Comparison of ENCODE assay signal across 10 cellular contexts in the genomic region with DNA sequence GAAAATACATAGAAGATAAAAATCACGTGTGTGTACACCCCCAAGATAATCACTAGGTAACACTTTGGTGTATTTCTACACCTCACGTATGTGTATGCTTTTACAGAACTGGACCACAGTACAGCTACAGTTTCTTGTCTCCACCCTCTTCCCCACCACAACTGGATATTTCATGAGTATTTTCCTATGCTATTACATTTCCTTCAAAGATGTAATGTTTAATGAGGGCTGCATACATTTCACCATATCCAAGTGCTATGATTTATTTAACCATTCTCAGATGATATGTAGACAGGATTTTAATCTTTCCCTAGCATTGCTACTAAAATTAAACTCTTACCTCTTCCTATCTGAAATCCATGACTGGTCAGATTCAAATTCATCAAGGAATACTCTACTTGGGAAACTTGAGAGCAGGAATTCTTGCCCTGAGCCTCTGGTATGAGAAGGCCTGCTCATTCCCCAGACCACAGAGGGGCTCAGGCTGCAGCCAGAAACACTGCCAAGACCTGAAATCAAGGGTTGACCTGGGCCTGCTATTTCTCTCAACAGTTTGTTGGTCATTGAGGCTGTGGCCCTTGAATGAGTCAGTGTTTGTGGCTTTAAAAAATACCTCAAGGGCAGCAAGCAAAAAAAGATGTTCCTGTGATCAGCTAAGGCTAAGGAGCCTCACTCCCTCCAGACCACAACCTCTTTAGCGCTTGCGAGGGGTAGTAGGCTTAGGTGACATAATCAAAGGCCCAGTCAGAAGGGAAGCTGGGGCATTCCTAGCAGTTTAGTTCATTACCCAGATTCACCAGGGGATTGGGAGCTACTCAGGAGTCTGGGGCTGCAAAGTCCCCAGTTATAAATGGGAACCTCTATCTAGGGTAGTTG. TPM values are rescaled to one million over a fixed set of nuclear protein-coding genes. Genes with fewer than 3 reads are reported as not detected.
DNase-seq lines count a peak whose midpoint lies in the region; ATAC-seq and TF ChIP-seq lines count a peak whose summit lies in the region.
"Had no signal": no experiment of that assay in that cellular context is flagged by ENCODE, and none has a peak within 500 bp of the region (broad histone marks: within the 10 kb centered on the region; RNA-seq: fewer than 3 reads in every experiment).

No MANE protein-coding gene starts in this region.

- H3K27ac ChIP-seq in breast epithelium = no peak overlapping the region

- peak; percentile 82 for ATAC-seq in HG03196 (IDR thresholded peaks at IDR 0.05; ENCODE audit: unreplicated experiment)
- peak; percentile 67 for ATAC-seq in stimulated activated memory B cell treated with anti-CD40 and anti-IgM and Interleukin-4, amounts not matched to agents 10 μg/mL and 1 μg/mL and 100 μg/mL, for 72 hours

- POLR2A ChIA-PET in MCF 10A (lab: Yijun Ruan, JAX) = no interaction called here

- no peaks in the 10 kb centered on the region for H3K4me1 ChIP-seq in breast epithelium

- H3K4me1 Mint-ChIP-seq in MCF 10A (ENCODE audit: insufficient read depth, unreplicated experiment) = peaks cover 8% of the 10 kb centered on the region
- peaks cover 25% of the 10 kb centered on the region for H3K4me1 Mint-ChIP-seq in activated T-helper 2 cell treated with anti-CD3 and anti-CD28 coated beads, Interferon-gamma antibody, Interleukin-2, Interleukin-4, amounts not matched to agents 10 μg/mL and 5 μg/mL and 100 μg/mL, durations not matched to agents 14 hours and 24 hours and 36 hours (ENCODE audit: low read depth)
- peaks cover 20% of the 10 kb centered on the region for H3K4me1 Mint-ChIP-seq in stimulated activated memory B cell treated with anti-CD40 and anti-IgM and Interleukin-4, amounts not matched to agents 10 μg/mL and 1 μg/mL and 100 μg/mL, for 72 hours

- H3K27me3 ChIP-seq in breast epithelium = no peaks in the 10 kb centered on the region

- TF ChIP-seq CTCF in MCF 10A (IDR thresholded peaks at IDR 0.05; ENCODE audit: unreplicated experiment) = no peak
- TF ChIP-seq CTCF in breast epithelium (IDR thresholded peaks at IDR 0.05) = no peak

- DNase-seq in MCF 10A (ENCODE audit: unreplicated experiment) (peak; percentile 62), breast epithelium (ENCODE audit: low spot score in 2 of 2) (no peak), head of caudate nucleus (no peak), mucosa of gallbladder (ENCODE audit: low spot score) (no peak), COR-L47 (lab: John Stamatoyannopoulos, UW) (no peak)
- no peak for DNase-seq in activated T-helper 2 cell treated with anti-CD3 and anti-CD28 coated beads, Interferon-gamma antibody, Interleukin-2, Interleukin-4, amounts not matched to agents 10 μg/mL and 5 μg/mL and 100 μg/mL, durations not matched to agents 14 hours and 24 hours and 36 hours (ENCODE audit: low spot score)
- DNase-seq: activated T-cell treated with anti-CD3 and anti-CD28 coated beads, Interleukin-2, amount 50 U/mL, for 4 hours; CD4-positive, CD25-positive, alpha-beta regulatory T cell had no signal

- TF ChIP-seq POLR2A in breast epithelium (IDR thresholded peaks at IDR 0.05) = no peak

- no peaks in the 10 kb centered on the region for H3K36me3 ChIP-seq in breast epithelium

- no peak overlapping the region for H3K4me3 Mint-ChIP-seq in MCF 10A (ENCODE audit: unreplicated experiment)
- no peak overlapping the region for H3K4me3 Mint-ChIP-seq in activated T-helper 2 cell treated with anti-CD3 and anti-CD28 coated beads, Interferon-gamma antibody, Interleukin-2, Interleukin-4, amounts not matched to agents 10 μg/mL and 5 μg/mL and 100 μg/mL, durations not matched to agents 14 hours and 24 hours and 36 hours (ENCODE audit: low read depth)
- no peak overlapping the region for H3K4me3 Mint-ChIP-seq in stimulated activated memory B cell treated with anti-CD40 and anti-IgM and Interleukin-4, amounts not matched to agents 10 μg/mL and 1 μg/mL and 100 μg/mL, for 72 hours
- H3K4me3 Mint-ChIP-seq: activated T-cell treated with anti-CD3 and anti-CD28 coated beads, Interleukin-2, amount 50 U/mL, for 4 hours; CD4-positive, CD25-positive, alpha-beta regulatory T cell had no signal

- H3K36me3 Mint-ChIP-seq in MCF 10A (ENCODE audit: insufficient read depth, unreplicated experiment) = no peaks in the 10 kb centered on the region
- H3K36me3 Mint-ChIP-seq in activated T-helper 2 cell treated with anti-CD3 and anti-CD28 coated beads, Interferon-gamma antibody, Interleukin-2, Interleukin-4, amounts not matched to agents 10 μg/mL and 5 μg/mL and 100 μg/mL, durations not matched to agents 14 hours and 24 hours and 36 hours (ENCODE audit: low read depth) = no peaks in the 10 kb centered on the region
- no peaks in the 10 kb centered on the region for H3K36me3 Mint-ChIP-seq in stimulated activated memory B cell treated with anti-CD40 and anti-IgM and Interleukin-4, amounts not matched to agents 10 μg/mL and 1 μg/mL and 100 μg/mL, for 72 hours
- H3K36me3 Mint-ChIP-seq: CD4-positive, CD25-positive, alpha-beta regulatory T cell had no signal

- no peak overlapping the region for H3K4me3 ChIP-seq in breast epithelium

- no peaks in the 10 kb centered on the region for H3K9me3 ChIP-seq in breast epithelium

- intact Hi-C loops in MCF 10A (cut with micrococcal nuclease) (no loop called here), breast epithelium (cut with DNase I; ENCODE audit: low total_unique reads) (no loop called here), head of caudate nucleus (cut with DNase I) (no loop called here)
- intact Hi-C loops in activated T-helper 2 cell treated with anti-CD3 and anti-CD28 coated beads, Interferon-gamma antibody, Interleukin-2, Interleukin-4, amounts not matched to agents 10 μg/mL and 5 μg/mL and 100 μg/mL, durations not matched to agents 14 hours and 24 hours and 36 hours (cut with micrococcal nuclease) = no loop called here

- no peaks in the 10 kb centered on the region for H3K27me3 Mint-ChIP-seq in MCF 10A (ENCODE audit: insufficient read depth, unreplicated experiment)
- H3K27me3 Mint-ChIP-seq in activated T-helper 2 cell treated with anti-CD3 and anti-CD28 coated beads, Interferon-gamma antibody, Interleukin-2, Interleukin-4, amounts not matched to agents 10 μg/mL and 5 μg/mL and 100 μg/mL, durations not matched to agents 14 hours and 24 hours and 36 hours (ENCODE audit: low read depth) = no peaks in the 10 kb centered on the region
- no peaks in the 10 kb centered on the region for H3K27me3 Mint-ChIP-seq in stimulated activated memory B cell treated with anti-CD40 and anti-IgM and Interleukin-4, amounts not matched to agents 10 μg/mL and 1 μg/mL and 100 μg/mL, for 72 hours

- H3K27ac Mint-ChIP-seq in MCF 10A (ENCODE audit: low read depth, unreplicated experiment) = no peak overlapping the region
- peak overlapping the region; percentile 3 for H3K27ac Mint-ChIP-seq in activated T-helper 2 cell treated with anti-CD3 and anti-CD28 coated beads, Interferon-gamma antibody, Interleukin-2, Interleukin-4, amounts not matched to agents 10 μg/mL and 5 μg/mL and 100 μg/mL, durations not matched to agents 14 hours and 24 hours and 36 hours
- no peak overlapping the region for H3K27ac Mint-ChIP-seq in stimulated activated memory B cell treated with anti-CD40 and anti-IgM and Interleukin-4, amounts not matched to agents 10 μg/mL and 1 μg/mL and 100 μg/mL, for 72 hours
- H3K27ac Mint-ChIP-seq: CD4-positive, CD25-positive, alpha-beta regulatory T cell had no signal

- CTCF ChIA-PET in MCF 10A (lab: Yijun Ruan, JAX) = interaction anchor here (0.5 kb wide), 1 partner anchor 9 kb away, joined by 3 read pairs; no protein-coding TSS in a partner anchor

- no TSS peak for BruUV-seq in MCF 10A (replicated peaks; lab: Mats Ljungman, UMichigan)

- H3K9me3 Mint-ChIP-seq in MCF 10A (ENCODE audit: unreplicated experiment) = no peaks in the 10 kb centered on the region
- no peaks in the 10 kb centered on the region for H3K9me3 Mint-ChIP-seq in activated T-helper 2 cell treated with anti-CD3 and anti-CD28 coated beads, Interferon-gamma antibody, Interleukin-2, Interleukin-4, amounts not matched to agents 10 μg/mL and 5 μg/mL and 100 μg/mL, durations not matched to agents 14 hours and 24 hours and 36 hours
- H3K9me3 Mint-ChIP-seq in stimulated activated memory B cell treated with anti-CD40 and anti-IgM and Interleukin-4, amounts not matched to agents 10 μg/mL and 1 μg/mL and 100 μg/mL, for 72 hours = no peaks in the 10 kb centered on the region
- H3K9me3 Mint-ChIP-seq: activated T-cell treated with anti-CD3 and anti-CD28 coated beads, Interleukin-2, amount 50 U/mL, for 4 hours; CD4-positive, CD25-positive, alpha-beta regulatory T cell had no signal

RNA-seq across cellular contexts. Expression of gene ABTB2, which starts 55.5 kb away (rescaled TPM):
- total RNA-seq in MCF 10A (2022) (2.9 and 3.1 TPM in 2 replicates), breast epithelium (1 to 10 TPM; 1.3 to 5.6 (median 1.9) TPM), mucosa of gallbladder (9.8 TPM)
- 32.9 and 33.1 TPM in 2 replicates for total RNA-seq in activated T-helper 2 cell treated with anti-CD3 and anti-CD28 coated beads, Interferon-gamma antibody, Interleukin-2, Interleukin-4, amounts not matched to agents 10 μg/mL and 5 μg/mL and 100 μg/mL, durations not matched to agents 14 hours and 24 hours and 36 hours
